10 cellular contexts compared by ENCODE assay signal in the genomic region with DNA sequence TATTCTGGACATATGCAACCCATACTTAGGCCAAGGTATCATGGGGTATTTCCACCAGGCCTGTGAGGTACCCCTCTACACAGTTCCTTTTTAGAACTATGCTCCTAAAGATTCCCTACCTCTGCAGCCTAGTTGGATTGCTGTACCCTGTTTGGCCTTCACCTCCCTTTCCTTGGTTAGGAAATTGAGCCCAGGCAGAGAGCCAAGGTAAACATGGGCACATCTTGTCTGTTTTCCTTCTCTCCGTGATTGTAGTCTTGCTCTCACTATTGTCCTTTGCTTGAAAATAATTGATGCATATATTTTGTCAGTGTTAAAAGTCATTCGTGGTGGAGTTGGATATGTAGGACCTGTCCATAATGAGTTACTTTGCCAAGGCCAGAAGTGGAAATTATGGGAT. TPM values are rescaled to one million over a fixed set of nuclear protein-coding genes. Genes with fewer than 3 reads are reported as not detected.
DNase-seq lines count a peak whose midpoint lies in the region; TF ChIP-seq lines count a peak whose summit lies in the region.
"Had no signal": no experiment of that assay in that cellular context is flagged by ENCODE, and none has a peak within 500 bp of the region (broad histone marks: within the 10 kb centered on the region; RNA-seq: fewer than 3 reads in every experiment).

No MANE protein-coding gene starts in this region.

- H3K27me3 ChIP-seq in trophoblast cell (ENCODE audit: insufficient read depth, low read length) = no peaks in the 10 kb centered on the region

- H3K27ac ChIP-seq in trophoblast cell (ENCODE audit: low read depth, low read length) = no peak overlapping the region

- no peak overlapping the region for H4K8ac ChIP-seq in trophoblast cell (ENCODE audit: low read depth, low read length)

- H3K79me2 ChIP-seq in trophoblast cell (ENCODE audit: control insufficient read depth, insufficient read depth, low read length, poor library complexity) = no peaks in the 10 kb centered on the region

- no peak overlapping the region for H2BK120ac ChIP-seq in trophoblast cell (ENCODE audit: insufficient read depth, low read length, poor library complexity)

- H3K4me2 ChIP-seq in trophoblast cell (ENCODE audit: low read length) = no peak overlapping the region

- no peak overlapping the region for H3K14ac ChIP-seq in trophoblast cell (ENCODE audit: low read length)

- no peaks in the 10 kb centered on the region for H3K4me1 ChIP-seq in trophoblast cell (ENCODE audit: control insufficient read depth in 1 of 2, insufficient read depth in 2 of 2, low read length in 2 of 2)

- H2AFZ ChIP-seq in trophoblast cell (ENCODE audit: insufficient read depth, low read length, poor library complexity) = no peak overlapping the region

- H3K9ac ChIP-seq in trophoblast cell (ENCODE audit: low read length) = no peak overlapping the region

- peak overlapping the region; percentile 21 for H3K23ac ChIP-seq in trophoblast cell (ENCODE audit: low read length)

- no peak overlapping the region for H4K12ac ChIP-seq in trophoblast cell (ENCODE audit: low read depth, low read length)

- peaks cover 9 to 10% of the 10 kb centered on the region in 2 experiments for H3K36me3 ChIP-seq in trophoblast cell (ENCODE audit: control insufficient read depth in 1 of 2, insufficient read depth in 2 of 2, low read length in 2 of 2)

- no CpG with 5 or more reads among the region's 2 CpGs for WGBS in trophoblast cell (ENCODE audit: extremely low coverage, insufficient coverage, insufficient read length)

- H3K4me3 ChIP-seq in choroid plexus epithelial cell (ENCODE audit: low read depth, low read length) (no peak overlapping the region), trophoblast cell (ENCODE audit: low read depth, low read length) (no peak overlapping the region)

- H3K4ac ChIP-seq in trophoblast cell (ENCODE audit: low read depth, low read length) = no peak overlapping the region

- no peaks in the 10 kb centered on the region for H3K79me1 ChIP-seq in trophoblast cell (ENCODE audit: low read length)

- H4K91ac ChIP-seq in trophoblast cell (ENCODE audit: low read depth, low read length) = no peak overlapping the region

- H2AK5ac ChIP-seq in trophoblast cell (ENCODE audit: low read length) = no peak overlapping the region

- DNase-seq in HCEC 1CT (peak; percentile 34), NCI-H226 (peak; percentile 24), choroid plexus epithelial cell (ENCODE audit: low read depth) (peak; percentile 67), trophoblast cell (no peak), hypothalamus (lab: John Stamatoyannopoulos, UW) (no peak), AG08396 (ENCODE audit: low spot score) (no peak)
- DNase-seq in stimulated activated CD4-positive, alpha-beta T cell treated with anti-CD3 and anti-CD28 coated beads, Interleukin-12 subunit alpha, Interleukin-12 subunit beta, amount 100 ng/mL, for 4 hours = no peak
- DNase-seq: activated CD4-positive, alpha-beta T cell treated with anti-CD3 and anti-CD28 coated beads for 36 hours; activated naive CD8-positive, alpha-beta T cell treated with anti-CD3 and anti-CD28 coated beads, Interleukin-2, amount 10 ng/mL, durations not matched to agents 7 days and 5 days; nephron progenitor cell had no signal

- no peaks in the 10 kb centered on the region for H3K9me3 ChIP-seq in trophoblast cell (ENCODE audit: insufficient read depth, low read depth, low read length)

- TF ChIP-seq CTCF in choroid plexus epithelial cell (conservative IDR thresholded peaks at IDR 0.05; ENCODE audit: low read depth, low read length) = no peak

- H2BK5ac ChIP-seq in trophoblast cell (ENCODE audit: low read depth, low read length, poor library complexity) = no peak overlapping the region

- H3K18ac ChIP-seq in trophoblast cell (ENCODE audit: low read length) = no peak overlapping the region

- H2BK12ac ChIP-seq in trophoblast cell (ENCODE audit: low read length) = no peak overlapping the region

RNA-seq across cellular contexts. Expression of a gene that starts 26.7 kb away (rescaled TPM):
- polyA plus RNA-seq in trophoblast cell (2013) = 11.3 and 11.6 TPM in 2 replicates

Comparison
In these comparisons a context has a peak if more than half of its experiments do, and no peak if none do; other contexts are left out.
1. DNase-seq: peak in HCEC 1CT (single experiment), NCI-H226 (single experiment) and choroid plexus epithelial cell (single experiment); none in trophoblast cell (0 of 2), hypothalamus (0 of 51), stimulated activated CD4-positive, alpha-beta T cell treated with anti-CD3 and anti-CD28 coated beads, Interleukin-12 subunit alpha, Interleukin-12 subunit beta, amount 100 ng/mL, for 4 hours (single experiment) and AG08396 (single experiment).